In genomic region chr9:35161713-35162604, GRCh38 we compare ENCODE assay signal across 1 cellular context.
TF ChIP-seq lines count a peak whose summit lies in the region.

Gene UNC13B (plus strand): TSS chr9:35162009. CDS start chr9:35162284, 275 bp downstream.

TF ChIP-seq in K562, 482 proteins besides CTCF, POLR2A, EP300 and RAD21 (continued from another document):
- TF ChIP-seq ZNF318 (IDR thresholded peaks at IDR 0.05; ENCODE audit: borderline replicate concordance in 1 of 2, low read depth in 1 of 2): no peak
- TF ChIP-seq MEF2A (IDR thresholded peaks at IDR 0.05; ENCODE audit: control insufficient read depth, low read depth, low read length): no peak
- TF ChIP-seq CAMTA2 (CRISPR knock-in tag; conservative IDR thresholded peaks at IDR 0.05): no peak
- no peak for TF ChIP-seq TEAD4 (IDR thresholded peaks at IDR 0.05; ENCODE audit: low read length)
- TF ChIP-seq TEAD4 (CRISPR knock-in tag; IDR thresholded peaks at IDR 0.05; ENCODE audit: borderline replicate concordance): no peak
- no peak for TF ChIP-seq ETV1 (tag; conservative IDR thresholded peaks at IDR 0.05; ENCODE audit: low read depth)
- TF ChIP-seq E2F6 (IDR thresholded peaks at IDR 0.05; ENCODE audit: borderline replicate concordance in 1 of 2, extremely low read depth in 1 of 2, insufficient read depth in 1 of 2, insufficient read length in 1 of 2, low read depth in 1 of 2, low read length in 1 of 2, poor library complexity in 1 of 2, severe bottlenecking in 1 of 2): peak in 1 of 2 experiments; percentile 22
- TF ChIP-seq ZNF224 (CRISPR knock-in tag; IDR thresholded peaks at IDR 0.05): no peak
TF ChIP-seq in K562: peak in this region for 67.
